24 cellular contexts compared by ENCODE assay signal in the genomic region with DNA sequence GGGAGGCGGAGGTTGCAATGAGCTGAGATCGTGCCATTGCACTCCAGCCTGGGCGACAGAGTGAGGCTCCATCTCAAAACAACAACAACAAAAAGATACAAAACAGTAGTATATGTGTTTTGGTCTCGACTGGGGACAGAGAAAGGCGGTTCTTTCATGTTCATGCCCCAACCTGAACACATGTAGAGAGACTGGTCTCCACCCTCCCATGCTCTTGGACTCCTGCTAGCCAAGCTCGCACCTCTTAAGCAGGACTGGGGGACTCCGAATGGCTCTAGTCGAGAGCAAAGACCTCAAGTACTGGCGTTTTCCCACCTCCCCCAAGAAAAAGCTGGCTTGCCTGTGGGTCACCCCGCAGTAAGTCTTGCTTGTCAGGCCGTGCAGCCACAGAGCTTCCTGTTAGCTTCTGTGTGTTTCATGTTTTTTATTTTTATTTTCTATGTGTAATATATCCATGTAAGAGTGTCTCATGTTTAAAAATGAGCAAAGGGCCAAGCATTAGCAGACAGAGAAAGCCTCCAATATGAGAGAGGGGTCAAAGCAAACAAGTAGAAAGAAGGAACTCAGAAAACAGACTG.
DNase-seq lines count a peak whose midpoint lies in the region; ATAC-seq and TF ChIP-seq lines count a peak whose summit lies in the region.
"Had no signal": no experiment of that assay in that cellular context is flagged by ENCODE, and none has a peak within 500 bp of the region (broad histone marks: within the 10 kb centered on the region; RNA-seq: fewer than 3 reads in every experiment).

No MANE protein-coding gene starts in this region.

- H4K20me1 ChIP-seq in GM23338 (replicated peaks; ENCODE audit: insufficient read depth): no peaks in the 10 kb centered on the region

- TF ChIP-seq CTCF in GM23338 (conservative IDR thresholded peaks at IDR 0.05; ENCODE audit: low read depth in 2 of 2): no peak

- peaks cover 11% of the 10 kb centered on the region; the same call in 1 of the 2 replicates for H3K4me1 ChIP-seq in GM23338 (ENCODE audit: insufficient read depth)
- H3K4me1 ChIP-seq: testis had no signal

- no peaks in the 10 kb centered on the region for H3K79me2 ChIP-seq in GM23338 (replicated peaks; ENCODE audit: insufficient read depth)

- no peaks in the 10 kb centered on the region; the same call in 1 of the 2 replicates for H3K36me3 ChIP-seq in GM23338 (ENCODE audit: insufficient read depth)

- no peaks in the 10 kb centered on the region for H3F3A ChIP-seq in GM23338 (replicated peaks; ENCODE audit: low read depth)

- H3K4me3 ChIP-seq in GM23338: no peak overlapping the region
- H3K4me3 ChIP-seq: testis had no signal

- peak overlapping the region; percentile 74; the same call in 1 of the 2 replicates for H2AFZ ChIP-seq in GM23338

- H3K27ac ChIP-seq in GM23338 (ENCODE audit: low read depth): no peak overlapping the region
- H3K27ac ChIP-seq: HL-60, testis had no signal

- H3K27me3 ChIP-seq in GM23338 (ENCODE audit: insufficient read depth): no peaks in the 10 kb centered on the region
- H3K27me3 ChIP-seq: testis had no signal

- H3K27ac Mint-ChIP-seq in GM23338 (no peak overlapping the region), immature natural killer cell (peak overlapping the region in 2 of 6 donors; percentile 21 to 36)
- H3K27ac Mint-ChIP-seq: activated naive CD4-positive, alpha-beta T cell treated with anti-CD3 and anti-CD28 coated beads, Interleukin-2, amount 50 U/mL, for 72 hours; CD8-positive, alpha-beta memory T cell had no signal

- ATAC-seq in GM18505 (IDR thresholded peaks at IDR 0.05; ENCODE audit: unreplicated experiment) (peak; percentile 75), GM23338 (no peak), HG03521 (IDR thresholded peaks at IDR 0.05; ENCODE audit: unreplicated experiment) (peak; percentile 58)
- ATAC-seq: activated CD4-positive, CD25-positive, alpha-beta regulatory T cell treated with anti-CD3 and anti-CD28 coated beads, Interleukin-2, amount 50 U/mL, for 24 hours; HCT116; left ventricle myocardium superior had no signal

- no peak for TF ChIP-seq POLR2A in GM18505 (IDR thresholded peaks at IDR 0.05; ENCODE audit: borderline replicate concordance, extremely low read depth, insufficient read depth, insufficient read length)

- no peak for DNase-seq in GM23338 (ENCODE audit: low spot score)
- peak in 2 of 3 donors; percentile 5 to 8 for DNase-seq in immature natural killer cell
- no peak for DNase-seq in stimulated activated naive CD4-positive, alpha-beta T cell treated with Interleukin-2 at 50 U/mL for 16 hours (lab: John Stamatoyannopoulos, UW)
- no peak for DNase-seq in HCEC 1CT
- no peak for DNase-seq in C1 segment of cervical spinal cord (lab: John Stamatoyannopoulos, UW)
- DNase-seq in NK-92 treated with Interleukin-12 subunit alpha and Interleukin-12 subunit beta, amount 100 ng/mL, for 24 hours (lab: John Stamatoyannopoulos, UW): no peak
- DNase-seq: CD8-positive, alpha-beta memory T cell; DND-41; effector memory CD4-positive, alpha-beta T cell; IMR-90; left ventricle myocardium superior; MM.1S; NCI-H1930; NCI-H446 treated with DMSO at 0.1 percent for 48 hours; nucleus accumbens; stimulated activated CD4-positive, alpha-beta T cell treated with anti-CD3 and anti-CD28 coated beads, Interleukin-12 subunit alpha, Interleukin-12 subunit beta, amount 100 ng/mL, for 4 hours; T1000; testis had no signal

- H3K4me3 Mint-ChIP-seq in GM23338: no peak overlapping the region
- peak overlapping the region in 4 of 5 donors; percentile 36 to 63 (median 57) for H3K4me3 Mint-ChIP-seq in immature natural killer cell
- H3K4me3 Mint-ChIP-seq: CD8-positive, alpha-beta memory T cell had no signal

- peaks cover 9% of the 10 kb centered on the region; the same call in 2 of the 3 replicates for H3K36me3 Mint-ChIP-seq in GM23338 (ENCODE audit: low read depth)
- no peaks in the 10 kb centered on the region for H3K36me3 Mint-ChIP-seq in immature natural killer cell
- H3K36me3 Mint-ChIP-seq: activated naive CD4-positive, alpha-beta T cell treated with anti-CD3 and anti-CD28 coated beads, Interleukin-2, amount 50 U/mL, for 72 hours; CD8-positive, alpha-beta memory T cell had no signal

- no peaks in the 10 kb centered on the region for H3K9me2 ChIP-seq in GM23338 (ENCODE audit: insufficient read depth)

- H3K4me1 Mint-ChIP-seq in GM23338 (peaks cover 16% of the 10 kb centered on the region), immature natural killer cell (peaks cover 25 to 37% of the 10 kb centered on the region in 2 donors)

- H3K9me3 Mint-ChIP-seq in GM23338: peaks cover 14% of the 10 kb centered on the region
- peaks cover 0 to 2% (median 0%) of the 10 kb centered on the region in 6 donors for H3K9me3 Mint-ChIP-seq in immature natural killer cell

- H3K4me2 ChIP-seq in GM23338: no peak overlapping the region

- H3K27me3 Mint-ChIP-seq in GM23338 (ENCODE audit: insufficient read depth, low read depth, poor library complexity): peaks cover 19% of the 10 kb centered on the region
- H3K27me3 Mint-ChIP-seq in immature natural killer cell (ENCODE audit: low read depth in 3 of 3): peaks cover 1 to 6% (median 4%) of the 10 kb centered on the region in 3 donors

TF ChIP-seq in GM23338, 12 proteins besides CTCF, POLR2A, EP300 and RAD21 (continues in another document):
- TF ChIP-seq NANOG (IDR thresholded peaks at IDR 0.05; ENCODE audit: borderline replicate concordance) (no peak), EZH2phosphoT487 (IDR thresholded peaks at IDR 0.05; ENCODE audit: unreplicated experiment) (no peak), EZH2 (IDR thresholded peaks at IDR 0.05; ENCODE audit: low read depth, unreplicated experiment) (no peak), POLR2AphosphoS5 (IDR thresholded peaks at IDR 0.05; ENCODE audit: low read depth) (no peak), CREB1 (CRISPR knock-in tag; IDR thresholded peaks at IDR 0.05; ENCODE audit: low read depth) (no peak)
- TF ChIP-seq, protein P1, sequence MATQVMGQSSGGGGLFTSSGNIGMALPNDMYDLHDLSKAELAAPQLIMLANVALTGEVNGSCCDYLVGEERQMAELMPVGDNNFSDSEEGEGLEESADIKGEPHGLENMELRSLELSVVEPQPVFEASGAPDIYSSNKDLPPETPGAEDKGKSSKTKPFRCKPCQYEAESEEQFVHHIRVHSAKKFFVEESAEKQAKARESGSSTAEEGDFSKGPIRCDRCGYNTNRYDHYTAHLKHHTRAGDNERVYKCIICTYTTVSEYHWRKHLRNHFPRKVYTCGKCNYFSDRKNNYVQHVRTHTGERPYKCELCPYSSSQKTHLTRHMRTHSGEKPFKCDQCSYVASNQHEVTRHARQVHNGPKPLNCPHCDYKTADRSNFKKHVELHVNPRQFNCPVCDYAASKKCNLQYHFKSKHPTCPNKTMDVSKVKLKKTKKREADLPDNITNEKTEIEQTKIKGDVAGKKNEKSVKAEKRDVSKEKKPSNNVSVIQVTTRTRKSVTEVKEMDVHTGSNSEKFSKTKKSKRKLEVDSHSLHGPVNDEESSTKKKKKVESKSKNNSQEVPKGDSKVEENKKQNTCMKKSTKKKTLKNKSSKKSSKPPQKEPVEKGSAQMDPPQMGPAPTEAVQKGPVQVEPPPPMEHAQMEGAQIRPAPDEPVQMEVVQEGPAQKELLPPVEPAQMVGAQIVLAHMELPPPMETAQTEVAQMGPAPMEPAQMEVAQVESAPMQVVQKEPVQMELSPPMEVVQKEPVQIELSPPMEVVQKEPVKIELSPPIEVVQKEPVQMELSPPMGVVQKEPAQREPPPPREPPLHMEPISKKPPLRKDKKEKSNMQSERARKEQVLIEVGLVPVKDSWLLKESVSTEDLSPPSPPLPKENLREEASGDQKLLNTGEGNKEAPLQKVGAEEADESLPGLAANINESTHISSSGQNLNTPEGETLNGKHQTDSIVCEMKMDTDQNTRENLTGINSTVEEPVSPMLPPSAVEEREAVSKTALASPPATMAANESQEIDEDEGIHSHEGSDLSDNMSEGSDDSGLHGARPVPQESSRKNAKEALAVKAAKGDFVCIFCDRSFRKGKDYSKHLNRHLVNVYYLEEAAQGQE (IDR thresholded peaks at IDR 0.05; ENCODE audit: unreplicated experiment): no peak
- TF ChIP-seq, protein P2, sequence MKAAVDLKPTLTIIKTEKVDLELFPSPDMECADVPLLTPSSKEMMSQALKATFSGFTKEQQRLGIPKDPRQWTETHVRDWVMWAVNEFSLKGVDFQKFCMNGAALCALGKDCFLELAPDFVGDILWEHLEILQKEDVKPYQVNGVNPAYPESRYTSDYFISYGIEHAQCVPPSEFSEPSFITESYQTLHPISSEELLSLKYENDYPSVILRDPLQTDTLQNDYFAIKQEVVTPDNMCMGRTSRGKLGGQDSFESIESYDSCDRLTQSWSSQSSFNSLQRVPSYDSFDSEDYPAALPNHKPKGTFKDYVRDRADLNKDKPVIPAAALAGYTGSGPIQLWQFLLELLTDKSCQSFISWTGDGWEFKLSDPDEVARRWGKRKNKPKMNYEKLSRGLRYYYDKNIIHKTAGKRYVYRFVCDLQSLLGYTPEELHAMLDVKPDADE (IDR thresholded peaks at IDR 0.05): no peak

Comparison
In these comparisons a context has a peak if more than half of its experiments do, and no peak if none do; other contexts are left out.
1. DNase-seq: peak in immature natural killer cell (2 of 3); none in GM23338 (single experiment), stimulated activated naive CD4-positive, alpha-beta T cell treated with Interleukin-2 at 50 U/mL for 16 hours (single experiment), HCEC 1CT (single experiment), C1 segment of cervical spinal cord (0 of 14) and NK-92 treated with Interleukin-12 subunit alpha and Interleukin-12 subunit beta, amount 100 ng/mL, for 24 hours (single experiment).